Comparison of ENCODE assay signal across 15 cellular contexts in the genomic region with DNA sequence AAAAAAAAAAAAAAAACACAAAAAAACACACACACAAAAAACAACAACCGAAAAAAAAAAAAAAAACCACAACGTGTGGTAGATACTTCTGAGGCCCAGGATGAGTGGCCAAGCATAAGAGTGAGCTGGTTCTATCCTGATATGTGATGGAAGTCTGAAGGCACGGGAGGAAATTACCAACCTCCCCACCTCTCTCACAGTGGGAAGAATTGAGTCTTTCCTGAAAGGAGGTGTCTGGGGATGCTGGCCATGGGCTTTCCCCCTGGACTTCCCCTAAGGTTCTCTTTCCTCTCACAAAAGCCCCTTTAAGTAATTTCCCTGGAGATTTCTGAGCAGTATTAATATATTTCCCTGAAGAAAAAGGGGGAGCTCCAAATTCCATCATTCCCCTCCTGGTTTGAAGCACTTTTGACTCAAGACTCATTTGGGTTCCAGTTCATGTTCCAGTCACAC.
"Had no signal": no experiment of that assay in that cellular context is flagged by ENCODE, and none has a peak within 500 bp of the region (broad histone marks: within the 10 kb centered on the region; RNA-seq: fewer than 3 reads in every experiment).

No MANE protein-coding gene starts in this region.

- ATAC-seq: activated CD4-positive, CD25-positive, alpha-beta regulatory T cell treated with anti-CD3 and anti-CD28 coated beads, Interleukin-2, amount 50 U/mL, for 24 hours; lower lobe of right lung; right cardiac atrium had no signal

- H3K27me3 Mint-ChIP-seq: activated naive CD4-positive, alpha-beta T cell treated with anti-CD3 and anti-CD28 coated beads, Interleukin-2, amount 50 U/mL, for 24 hours had no signal

- H3K9me3 Mint-ChIP-seq: activated naive CD4-positive, alpha-beta T cell treated with anti-CD3 and anti-CD28 coated beads, Interleukin-2, amount 50 U/mL, for 24 hours; naive B cell; T-helper 2 cell treated with Interferon-gamma antibody and Interleukin-4, amounts not matched to agents 5 μg/mL and 100 μg/mL, for 36 hours had no signal

- H3K36me3 ChIP-seq: breast epithelium, esophagus squamous epithelium, lower lobe of right lung, neutrophil had no signal

- H3K27ac ChIP-seq: breast epithelium, esophagus squamous epithelium, lower lobe of right lung, neutrophil, testis had no signal

- DNase-seq: anterior cingulate cortex, esophagus squamous epithelium, foreskin fibroblast, glutamatergic neuron, lower lobe of right lung, naive B cell, right cardiac atrium, SIG-M5, testis had no signal

- H3K27me3 ChIP-seq: breast epithelium, esophagus squamous epithelium, testis had no signal

- H3K4me1 ChIP-seq: breast epithelium had no signal

- H3K4me3 Mint-ChIP-seq: activated naive CD4-positive, alpha-beta T cell treated with anti-CD3 and anti-CD28 coated beads, Interleukin-2, amount 50 U/mL, for 24 hours; naive B cell; T-helper 2 cell treated with Interferon-gamma antibody and Interleukin-4, amounts not matched to agents 5 μg/mL and 100 μg/mL, for 36 hours had no signal

- H3K9me3 ChIP-seq: breast epithelium, esophagus squamous epithelium, lower lobe of right lung, neutrophil, testis had no signal

- H3K4me3 ChIP-seq: breast epithelium, esophagus squamous epithelium, lower lobe of right lung, smooth muscle cell, testis had no signal

- H3K36me3 Mint-ChIP-seq: activated naive CD4-positive, alpha-beta T cell treated with anti-CD3 and anti-CD28 coated beads, Interleukin-2, amount 50 U/mL, for 24 hours; naive B cell had no signal

- H3K4me2 ChIP-seq: smooth muscle cell had no signal

- H3K27ac Mint-ChIP-seq: activated naive CD4-positive, alpha-beta T cell treated with anti-CD3 and anti-CD28 coated beads, Interleukin-2, amount 50 U/mL, for 24 hours; naive B cell; T-helper 2 cell treated with Interferon-gamma antibody and Interleukin-4, amounts not matched to agents 5 μg/mL and 100 μg/mL, for 36 hours had no signal
